32 cellular contexts compared by ENCODE assay signal in the genomic region with DNA sequence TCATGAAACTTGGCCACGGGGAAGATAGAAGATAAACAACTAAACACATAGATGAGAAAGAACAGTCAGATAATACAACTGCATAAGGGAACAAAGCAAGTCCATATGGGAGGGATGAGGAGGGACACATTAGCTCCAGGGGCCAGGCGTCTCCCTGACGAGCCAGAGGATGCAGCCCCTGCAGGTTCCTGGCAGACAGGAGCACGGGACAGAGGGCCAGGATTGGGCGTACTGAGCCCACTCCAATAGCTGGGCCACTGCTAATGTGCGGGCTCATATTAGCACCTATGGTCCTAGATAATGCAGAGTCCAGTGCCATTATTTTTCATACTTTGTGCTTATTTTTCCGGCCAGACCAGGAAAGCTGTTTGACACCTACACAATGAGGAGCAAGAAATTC.
"Had no signal": no experiment of that assay in that cellular context is flagged by ENCODE, and none has a peak within 500 bp of the region (broad histone marks: within the 10 kb centered on the region; RNA-seq: fewer than 3 reads in every experiment).

No MANE protein-coding gene starts in this region.

- H3K27me3 ChIP-seq: brain microvascular endothelial cell, MG63, Peyer's patch had no signal

- H3K9me3 ChIP-seq: Peyer's patch had no signal

- H3K36me3 Mint-ChIP-seq: activated CD4-positive, alpha-beta memory T cell treated with anti-CD3 and anti-CD28 coated beads for 36 hours; activated naive CD8-positive, alpha-beta T cell treated with anti-CD3 and anti-CD28 coated beads for 36 hours had no signal

- H3K4me3 Mint-ChIP-seq: activated B cell treated with CpG ODN at 0.5 μM for 24 hours; activated CD4-positive, alpha-beta memory T cell treated with anti-CD3 and anti-CD28 coated beads for 36 hours; activated naive CD8-positive, alpha-beta T cell treated with anti-CD3 and anti-CD28 coated beads for 36 hours; activated T-cell treated with anti-CD3 and anti-CD28 coated beads, Interleukin-2, amount 50 U/mL, for 72 hours; activated T-helper 17 cell treated with anti-CD3 and anti-CD28 coated beads, Interleukin-2, amount 50 U/mL, for 72 hours had no signal

- H3K4me1 Mint-ChIP-seq: activated B cell treated with CpG ODN at 0.5 μM for 24 hours; activated naive CD8-positive, alpha-beta T cell treated with anti-CD3 and anti-CD28 coated beads for 36 hours; activated T-helper 17 cell treated with anti-CD3 and anti-CD28 coated beads, Interleukin-2, amount 50 U/mL, for 72 hours had no signal

- ATAC-seq: activated T-cell treated with anti-CD3 and anti-CD28 coated beads, Interleukin-2, amount 50 U/mL, for 72 hours; activated T-helper 17 cell treated with anti-CD3 and anti-CD28 coated beads, Interleukin-2, amount 50 U/mL, for 72 hours; PC-3 had no signal

- H3K36me3 ChIP-seq: brain microvascular endothelial cell, MG63, Peyer's patch had no signal

- H3K9me3 Mint-ChIP-seq: activated naive CD8-positive, alpha-beta T cell treated with anti-CD3 and anti-CD28 coated beads for 36 hours; activated T-helper 17 cell treated with anti-CD3 and anti-CD28 coated beads, Interleukin-2, amount 50 U/mL, for 72 hours had no signal

- DNase-seq: activated B cell treated with CpG ODN at 0.5 μM for 24 hours; activated CD4-positive, alpha-beta memory T cell treated with anti-CD3 and anti-CD28 coated beads for 36 hours; activated CD4-positive, alpha-beta T cell treated with anti-CD3 and anti-CD28 coated beads for 4 hours; activated CD4-positive, alpha-beta T cell treated with anti-CD3 and anti-CD28 coated beads, Interleukin-2, amount 50 U/mL, for 1 hour; activated CD4-positive, CD25-positive, alpha-beta regulatory T cell treated with anti-CD3 and anti-CD28 coated beads, Interleukin-2, amount 50 U/mL, for 72 hours; activated effector memory CD4-positive, alpha-beta T cell treated with anti-CD3 and anti-CD28 coated beads, Interleukin-2, amount 50 U/mL, for 16 hours; activated naive CD4-positive, alpha-beta T cell; activated naive CD4-positive, alpha-beta T cell treated with anti-CD3 and anti-CD28 coated beads, Interleukin-2, amount 50 U/mL, for 16 hours; activated naive CD8-positive, alpha-beta T cell treated with anti-CD3 and anti-CD28 coated beads for 36 hours; activated T-cell treated with anti-CD3 and anti-CD28 coated beads, Interleukin-2, amount 50 U/mL, for 1 hour; activated T-cell treated with anti-CD3 and anti-CD28 coated beads, Interleukin-2, amount 50 U/mL, for 72 hours; amniotic stem cell; brain microvascular endothelial cell; Kasumi-1; KG1; MG63; NCI-H1092; NCI-H1436 treated with DMSO at 0.1 percent for 48 hours; NCI-H1694 treated with DMSO at 0.1 percent for 48 hours; NCI-H2029; NCI-H510A; NCI-H526; NCI-H748 treated with DMSO at 0.1 percent for 48 hours; NK-92 treated with Interleukin-12 subunit alpha and Interleukin-12 subunit beta, amount 100 ng/mL, for 24 hours; PC-3; Peyer's patch; Right ventricle myocardium superior; SW 1271; T-helper 1 cell; T-helper 2 cell; T-helper 9 cell had no signal

- H3K4me1 ChIP-seq: Peyer's patch had no signal

- H3K27ac Mint-ChIP-seq: activated B cell treated with CpG ODN at 0.5 μM for 24 hours; activated CD4-positive, alpha-beta memory T cell treated with anti-CD3 and anti-CD28 coated beads for 36 hours; activated naive CD8-positive, alpha-beta T cell treated with anti-CD3 and anti-CD28 coated beads for 36 hours; activated T-cell treated with anti-CD3 and anti-CD28 coated beads, Interleukin-2, amount 50 U/mL, for 72 hours; activated T-helper 17 cell treated with anti-CD3 and anti-CD28 coated beads, Interleukin-2, amount 50 U/mL, for 72 hours had no signal

- H3K4me3 ChIP-seq: MG63, Peyer's patch had no signal
